22 cellular contexts compared by ENCODE assay signal in genomic region chr2:160510617-160511016, GRCh38. TPM values are rescaled to one million over a fixed set of nuclear protein-coding genes. Genes with fewer than 3 reads are reported as not detected.
DNase-seq lines count a peak whose midpoint lies in the region; ATAC-seq and TF ChIP-seq lines count a peak whose summit lies in the region.
"Had no signal": no experiment of that assay in that cellular context is flagged by ENCODE, and none has a peak within 500 bp of the region (broad histone marks: within the 10 kb centered on the region; RNA-seq: fewer than 3 reads in every experiment).

No MANE protein-coding gene starts in this region.

- H3K9me3 ChIP-seq in SK-N-SH (no peaks in the 10 kb centered on the region), smooth muscle cell (replicated peaks; ENCODE audit: low read depth) (no peaks in the 10 kb centered on the region)
- H3K9me3 ChIP-seq: ascending aorta, heart right ventricle, transverse colon had no signal

- H3K4me1 ChIP-seq in SK-N-SH (ENCODE audit: control insufficient read depth in 1 of 2, insufficient read depth in 2 of 2, low read depth in 1 of 2, low read length in 1 of 2) (peaks cover 0 to 28% of the 10 kb centered on the region in 2 experiments; a peak in 2 of 4 replicates), smooth muscle cell (ENCODE audit: low read depth) (no peaks in the 10 kb centered on the region)
- H3K4me1 ChIP-seq: ascending aorta, transverse colon had no signal

- H3K9ac ChIP-seq in SK-N-SH: no peak overlapping the region
- no peak overlapping the region for H3K9ac ChIP-seq in smooth muscle cell (ENCODE audit: low read depth)

- DNase-seq in NCI-H187 (lab: John Stamatoyannopoulos, UW) (peak; percentile 10 to 19), NCI-H187 treated with DMSO at 0.1 percent for 48 hours (lab: John Stamatoyannopoulos, UW) (no peak), SK-N-SH (peak; percentile 40), left cardiac atrium (no peak), smooth muscle cell (lab: John Stamatoyannopoulos, UW; ENCODE audit: unreplicated experiment) (no peak), HK-2 (ENCODE audit: unreplicated experiment) (no peak)
- DNase-seq in activated naive CD4-positive, alpha-beta T cell treated with anti-CD3 and anti-CD28 coated beads, Interleukin-2, amount 50 U/mL, for 72 hours (ENCODE audit: low spot score in 2 of 2): no peak
- DNase-seq: activated CD4-positive, alpha-beta T cell treated with anti-CD3 and anti-CD28 coated beads for 4 hours; activated CD8-positive, alpha-beta memory T cell treated with anti-CD3 and anti-CD28 coated beads, Interleukin-2, amount 50 U/mL, for 48 hours; DMS79 treated with DMSO at 0.1 percent for 48 hours; heart right ventricle; kidney; MV-4-11; NCI-H2227 treated with DMSO at 0.1 percent for 48 hours; SHP77; transverse colon had no signal

- peak in 1 of 2 experiments; percentile 74; a peak in 2 of 4 replicates for TF ChIP-seq EP300 in SK-N-SH (IDR thresholded peaks at IDR 0.05; ENCODE audit: borderline replicate concordance in 1 of 2, low read depth in 1 of 2, low read length in 1 of 2)

- H3K9me3 Mint-ChIP-seq in activated naive CD4-positive, alpha-beta T cell treated with anti-CD3 and anti-CD28 coated beads, Interleukin-2, amount 50 U/mL, for 72 hours: peaks cover 0 to 8% of the 10 kb centered on the region in 2 donors
- H3K9me3 Mint-ChIP-seq: dendritic cell treated with granulocyte-macrophage colony-stimulating factor and Interleukin-4, amounts not matched to agents 40 ng/mL and 50 ng/mL, for 4 days had no signal

- ATAC-seq in left cardiac atrium (peak; percentile 23 to 78), HG02763 (IDR thresholded peaks at IDR 0.05; ENCODE audit: unreplicated experiment) (no peak)
- no peak for ATAC-seq in activated naive CD4-positive, alpha-beta T cell treated with anti-CD3 and anti-CD28 coated beads, Interleukin-2, amount 50 U/mL, for 72 hours

- H3K36me3 Mint-ChIP-seq in activated naive CD4-positive, alpha-beta T cell treated with anti-CD3 and anti-CD28 coated beads, Interleukin-2, amount 50 U/mL, for 72 hours: peaks cover 0 to 10% of the 10 kb centered on the region in 2 donors
- H3K36me3 Mint-ChIP-seq: IgD-negative memory B cell had no signal

- H3K9me2 ChIP-seq in SK-N-SH: no peaks in the 10 kb centered on the region

- H3K27ac ChIP-seq in SK-N-SH (ENCODE audit: low read depth in 2 of 2, low read length in 1 of 2) (peak overlapping the region in 1 of 2 experiments; percentile 65; a peak in 2 of 4 replicates), smooth muscle cell (ENCODE audit: low read depth) (no peak overlapping the region)
- H3K27ac ChIP-seq: 22Rv1, ascending aorta, skin epidermis, transverse colon had no signal

- TF ChIP-seq RAD21 in SK-N-SH (IDR thresholded peaks at IDR 0.05; ENCODE audit: low read length): no peak

- H3K79me2 ChIP-seq in SK-N-SH (ENCODE audit: insufficient read depth): no peaks in the 10 kb centered on the region
- no peaks in the 10 kb centered on the region for H3K79me2 ChIP-seq in smooth muscle cell (ENCODE audit: low read depth)

- H3K4me3 ChIP-seq in SK-N-SH (ENCODE audit: low read depth in 2 of 2, low read length in 1 of 2) (no peak overlapping the region), smooth muscle cell (no peak overlapping the region)
- H3K4me3 ChIP-seq: ascending aorta, heart right ventricle, skin epidermis, transverse colon had no signal

- H3K36me3 ChIP-seq in SK-N-SH (replicated peaks in 1 of 2; ENCODE audit: control insufficient read depth in 1 of 2, insufficient read depth in 2 of 2, low read length in 1 of 2): no peaks in the 10 kb centered on the region
- H3K36me3 ChIP-seq in smooth muscle cell (ENCODE audit: low read depth): no peaks in the 10 kb centered on the region
- H3K36me3 ChIP-seq: ascending aorta, heart right ventricle, transverse colon had no signal

- H3K4me2 ChIP-seq in SK-N-SH (no peak overlapping the region), smooth muscle cell (peak overlapping the region; percentile 19)

- no peaks in the 10 kb centered on the region for H3K27me3 ChIP-seq in SK-N-SH (ENCODE audit: insufficient read depth)
- no peaks in the 10 kb centered on the region for H3K27me3 ChIP-seq in smooth muscle cell (ENCODE audit: low read depth)
- H3K27me3 ChIP-seq: ascending aorta, heart right ventricle, transverse colon had no signal

- POLR2A ChIA-PET in SK-N-SH (lab: Yijun Ruan, JAX): interaction anchor here (1.1 kb wide), 1 partner anchor 82 kb away, joined by 4 read pairs; no protein-coding TSS in a partner anchor

- H3K27ac Mint-ChIP-seq in activated naive CD4-positive, alpha-beta T cell treated with anti-CD3 and anti-CD28 coated beads, Interleukin-2, amount 50 U/mL, for 72 hours: no peak overlapping the region
- H3K27ac Mint-ChIP-seq: dendritic cell treated with granulocyte-macrophage colony-stimulating factor and Interleukin-4, amounts not matched to agents 40 ng/mL and 50 ng/mL, for 4 days; IgD-negative memory B cell had no signal

- no peak for TF ChIP-seq CTCF in SK-N-SH (IDR thresholded peaks at IDR 0.05)
- TF ChIP-seq CTCF in smooth muscle cell (IDR thresholded peaks at IDR 0.05; ENCODE audit: borderline replicate concordance, insufficient read depth, poor library complexity, severe bottlenecking): no peak

- CTCF ChIA-PET in SK-N-SH (lab: Yijun Ruan, JAX): interaction anchor here (1.1 to 1.3 kb wide), 2 partner anchors 19 to 81 kb away, joined by 3 to 5 read pairs; no protein-coding TSS in a partner anchor

- 27% methylated on average over 2 of the region's 2 CpGs for WGBS in SK-N-SH (ENCODE audit: low lambda C conversion rate)
- WGBS in smooth muscle cell (ENCODE audit: low lambda C conversion rate): 0% methylated on average over 2 of the region's 2 CpGs

- intact Hi-C loops in left cardiac atrium (cut with DNase I): no loop called here

- H4K20me1 ChIP-seq in SK-N-SH (ENCODE audit: insufficient read depth) (no peaks in the 10 kb centered on the region), smooth muscle cell (ENCODE audit: low read depth) (no peaks in the 10 kb centered on the region)

- H3F3A ChIP-seq in SK-N-SH (replicated peaks; ENCODE audit: insufficient read depth): no peaks in the 10 kb centered on the region
- H3F3A ChIP-seq in smooth muscle cell (ENCODE audit: low read depth): peaks cover 18% of the 10 kb centered on the region

- no peak overlapping the region for H2AFZ ChIP-seq in SK-N-SH (ENCODE audit: low read depth)
- H2AFZ ChIP-seq in smooth muscle cell (ENCODE audit: low read depth): no peak overlapping the region

TF ChIP-seq in SK-N-SH, 30 proteins besides CTCF, POLR2A, EP300 and RAD21 (continues in another document):
- peak; percentile 51 for TF ChIP-seq FOXJ3 (CRISPR knock-in tag; IDR thresholded peaks at IDR 0.05)
- TF ChIP-seq, protein P1, sequence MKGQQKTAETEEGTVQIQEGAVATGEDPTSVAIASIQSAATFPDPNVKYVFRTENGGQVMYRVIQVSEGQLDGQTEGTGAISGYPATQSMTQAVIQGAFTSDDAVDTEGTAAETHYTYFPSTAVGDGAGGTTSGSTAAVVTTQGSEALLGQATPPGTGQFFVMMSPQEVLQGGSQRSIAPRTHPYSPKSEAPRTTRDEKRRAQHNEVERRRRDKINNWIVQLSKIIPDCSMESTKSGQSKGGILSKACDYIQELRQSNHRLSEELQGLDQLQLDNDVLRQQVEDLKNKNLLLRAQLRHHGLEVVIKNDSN (IDR thresholded peaks at IDR 0.05; ENCODE audit: borderline replicate concordance, low read depth): no peak
- TF ChIP-seq FOXM1 (IDR thresholded peaks at IDR 0.05; ENCODE audit: low read depth): no peak
- no peak for TF ChIP-seq POLR2AphosphoS5 (IDR thresholded peaks at IDR 0.05; ENCODE audit: low read depth, low read length)
- TF ChIP-seq NFIC (IDR thresholded peaks at IDR 0.05; ENCODE audit: borderline replicate concordance): no peak
- TF ChIP-seq YY1 (IDR thresholded peaks at IDR 0.05; ENCODE audit: low read depth): no peak
- TF ChIP-seq, protein P2, sequence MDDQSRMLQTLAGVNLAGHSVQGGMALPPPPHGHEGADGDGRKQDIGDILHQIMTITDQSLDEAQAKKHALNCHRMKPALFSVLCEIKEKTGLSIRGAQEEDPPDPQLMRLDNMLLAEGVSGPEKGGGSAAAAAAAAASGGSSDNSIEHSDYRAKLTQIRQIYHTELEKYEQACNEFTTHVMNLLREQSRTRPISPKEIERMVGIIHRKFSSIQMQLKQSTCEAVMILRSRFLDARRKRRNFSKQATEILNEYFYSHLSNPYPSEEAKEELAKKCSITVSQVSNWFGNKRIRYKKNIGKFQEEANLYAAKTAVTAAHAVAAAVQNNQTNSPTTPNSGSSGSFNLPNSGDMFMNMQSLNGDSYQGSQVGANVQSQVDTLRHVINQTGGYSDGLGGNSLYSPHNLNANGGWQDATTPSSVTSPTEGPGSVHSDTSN (IDR thresholded peaks at IDR 0.05): no peak
- TF ChIP-seq EZH2phosphoT487 (IDR thresholded peaks at IDR 0.05; ENCODE audit: borderline replicate concordance, low read depth): no peak

RNA-seq across cellular contexts. Expression of gene RBMS1, which starts 17.0 kb away (rescaled TPM):
- 56.5 and 63.8 TPM in 2 replicates for polyA plus RNA-seq in SK-N-SH (2012; rRNA removed)
- 61.4 and 63.8 TPM in 2 replicates for polyA plus RNA-seq in SK-N-SH (2012; cell fraction: cytosol; rRNA removed)
- 46.6 and 88.8 TPM in 2 replicates for polyA plus RNA-seq in SK-N-SH (2012; cell fraction: nucleus; rRNA removed)
- total RNA-seq in left cardiac atrium: 10 to 100 TPM; 56.8 to 74.8 TPM
- total RNA-seq in smooth muscle cell: 142 and 160 TPM in 2 replicates
- polyA plus RNA-seq in smooth muscle cell: 103 and 116 TPM in 2 replicates
- 10 to 100 TPM; 33.8 to 52.9 TPM for total RNA-seq in activated naive CD4-positive, alpha-beta T cell treated with anti-CD3 and anti-CD28 coated beads, Interleukin-2, amount 50 U/mL, for 72 hours

Comparison
In these comparisons a context has a peak if more than half of its experiments do, and no peak if none do; other contexts are left out.
1. DNase-seq: peak in NCI-H187 (2 of 2) and SK-N-SH (single experiment); none in NCI-H187 treated with DMSO at 0.1 percent for 48 hours (single experiment), left cardiac atrium (single experiment), smooth muscle cell (single experiment), activated naive CD4-positive, alpha-beta T cell treated with anti-CD3 and anti-CD28 coated beads, Interleukin-2, amount 50 U/mL, for 72 hours (0 of 2) and HK-2 (single experiment).
2. ATAC-seq: peak in left cardiac atrium (2 of 2); none in activated naive CD4-positive, alpha-beta T cell treated with anti-CD3 and anti-CD28 coated beads, Interleukin-2, amount 50 U/mL, for 72 hours (0 of 2) and HG02763 (single experiment).